23 cellular contexts compared by ENCODE assay signal in genomic region chr2:43356774-43357173, GRCh38.
DNase-seq lines count a peak whose midpoint lies in the region; ATAC-seq, FAIRE-seq and TF ChIP-seq lines count a peak whose summit lies in the region.
"Had no signal": no experiment of that assay in that cellular context is flagged by ENCODE, and none has a peak within 500 bp of the region (broad histone marks: within the 10 kb centered on the region; RNA-seq: fewer than 3 reads in every experiment).

No MANE protein-coding gene starts in this region.

- H3F3A ChIP-seq in SK-N-SH (replicated peaks; ENCODE audit: insufficient read depth) = peaks cover 10% of the 10 kb centered on the region

- peaks cover 7% of the 10 kb centered on the region for H3K36me3 Mint-ChIP-seq in activated CD4-positive, alpha-beta memory T cell treated with anti-CD3 and anti-CD28 coated beads, Interleukin-2, amount 10 ng/mL, durations not matched to agents 7 days and 5 days (ENCODE audit: low read depth)

- no peak for FAIRE-seq in RCC 7860 (lab: Jason Lieb, UNC)

- H3K27me3 ChIP-seq in SK-N-SH (ENCODE audit: insufficient read depth) = no peaks in the 10 kb centered on the region
- H3K27me3 ChIP-seq in fibroblast of lung (ENCODE audit: control insufficient read depth, insufficient read depth, low read length) = no peaks in the 10 kb centered on the region
- H3K27me3 ChIP-seq in ascending aorta = no peaks in the 10 kb centered on the region
- H3K27me3 ChIP-seq: esophagus muscularis mucosa had no signal

- no peaks in the 10 kb centered on the region for H3K4me1 Mint-ChIP-seq in activated CD4-positive, alpha-beta memory T cell treated with anti-CD3 and anti-CD28 coated beads, Interleukin-2, amount 10 ng/mL, durations not matched to agents 7 days and 5 days
- H3K4me1 Mint-ChIP-seq: stimulated activated memory B cell treated with anti-CD40 and anti-IgM and Interleukin-4, amounts not matched to agents 10 μg/mL and 1 μg/mL and 100 μg/mL, for 72 hours had no signal

- no peak overlapping the region; the same call in 1 of the 2 replicates for H3K4me2 ChIP-seq in SK-N-SH
- no peak overlapping the region for H3K4me2 ChIP-seq in fibroblast of lung (ENCODE audit: extremely low read depth, insufficient read depth, low read length)

- H3K4me1 ChIP-seq in SK-N-SH (ENCODE audit: control insufficient read depth in 1 of 2, insufficient read depth in 2 of 2, low read depth in 1 of 2, low read length in 1 of 2) (peaks cover 0 to 14% of the 10 kb centered on the region in 2 experiments; a peak in 3 of 4 replicates), fibroblast of lung (ENCODE audit: control insufficient read depth, extremely low read depth, insufficient read depth, low read length) (peaks cover 4% of the 10 kb centered on the region), ascending aorta (peaks cover 0 to 8% of the 10 kb centered on the region in 2 donors)

- TF ChIP-seq CTCF in SK-N-SH (IDR thresholded peaks at IDR 0.05) (no peak), fibroblast of lung (conservative IDR thresholded peaks at IDR 0.05 in 1 of 2, IDR thresholded peaks at IDR 0.05 in 1 of 2; ENCODE audit: low read depth in 1 of 2, low read length in 2 of 2) (no peak), ascending aorta (IDR thresholded peaks at IDR 0.05) (no peak)

- TF ChIP-seq EP300 in SK-N-SH (IDR thresholded peaks at IDR 0.05; ENCODE audit: borderline replicate concordance in 1 of 2, low read depth in 1 of 2, low read length in 1 of 2) = no peak; a peak in 1 of 4 replicates

- no peak overlapping the region for H3K4me3 Mint-ChIP-seq in activated CD4-positive, alpha-beta memory T cell treated with anti-CD3 and anti-CD28 coated beads, Interleukin-2, amount 10 ng/mL, durations not matched to agents 7 days and 5 days
- H3K4me3 Mint-ChIP-seq: activated T-cell treated with anti-CD3 and anti-CD28 coated beads, Interleukin-2, amount 50 U/mL, for 72 hours; stimulated activated memory B cell treated with anti-CD40 and anti-IgM and Interleukin-4, amounts not matched to agents 10 μg/mL and 1 μg/mL and 100 μg/mL, for 72 hours had no signal

- CTCF ChIA-PET in SK-N-SH (lab: Yijun Ruan, JAX) = interaction anchor here (0.9 to 1.4 kb wide), 2 partner anchors 15 to 410 kb away, joined by 3 to 4 read pairs; no protein-coding TSS in a partner anchor
- CTCF ChIA-PET in activated CD4-positive, alpha-beta memory T cell treated with anti-CD3 and anti-CD28 coated beads, Interleukin-2, amount 10 ng/mL, durations not matched to agents 7 days and 5 days (lab: Charles Lee) = interaction anchor here (1.0 kb wide), 1 partner anchor 229 kb away, joined by 3 read pairs; no protein-coding TSS in a partner anchor

- H3K79me2 ChIP-seq in SK-N-SH (ENCODE audit: insufficient read depth) (no peaks in the 10 kb centered on the region), fibroblast of lung (ENCODE audit: control insufficient read depth, insufficient read depth, low read length) (no peaks in the 10 kb centered on the region)

- intact Hi-C loops in ascending aorta (cut with DNase I) = no loop called here

- H3K27ac ChIP-seq in SK-N-SH (ENCODE audit: low read depth in 2 of 2, low read length in 1 of 2) (peak overlapping the region; percentile 44 to 52; a peak in 2 of 4 replicates), fibroblast of lung (ENCODE audit: insufficient read depth, low read length) (no peak overlapping the region), ascending aorta (no peak overlapping the region)
- H3K27ac ChIP-seq: skin epidermis had no signal

- no peaks in the 10 kb centered on the region for H4K20me1 ChIP-seq in SK-N-SH (ENCODE audit: insufficient read depth)
- H4K20me1 ChIP-seq in fibroblast of lung (ENCODE audit: control insufficient read depth, extremely low read depth, insufficient read depth, low read length) = no peaks in the 10 kb centered on the region

- DNase-seq in EH (ENCODE audit: low read depth) (peak; percentile 93), SK-N-SH (no peak), fibroblast of lung (ENCODE audit: low read depth in 2 of 2) (peak; percentile 72 to 73), renal cortical epithelial cell (ENCODE audit: low read depth) (peak; percentile 70), RCC 7860 (ENCODE audit: low spot score) (no peak), ascending aorta (ENCODE audit: low spot score in 2 of 2) (no peak)
- no peak for DNase-seq in activated CD4-positive, alpha-beta memory T cell treated with anti-CD3 and anti-CD28 coated beads, Interleukin-2, amount 10 ng/mL, durations not matched to agents 7 days and 5 days
- DNase-seq: ACHN; activated CD4-positive, alpha-beta T cell treated with anti-CD3 and anti-CD28 coated beads for 1 hour; activated CD8-positive, alpha-beta memory T cell treated with anti-CD3 and anti-CD28 coated beads for 24 hours; activated naive CD4-positive, alpha-beta T cell treated with anti-CD3 and anti-CD28 coated beads, Interleukin-2, amount 50 U/mL, for 16 hours; activated T-cell treated with anti-CD3 and anti-CD28 coated beads, Interleukin-2, amount 50 U/mL, for 72 hours; effector CD8-positive, alpha-beta T cell; GF-D8; NCI-H1092 treated with DMSO at 0.1 percent for 48 hours; NCI-H2081; OCI-M1; SHP77 had no signal

- no peak for TF ChIP-seq RAD21 in SK-N-SH (IDR thresholded peaks at IDR 0.05; ENCODE audit: low read length)

- H3K4me3 ChIP-seq in SK-N-SH (ENCODE audit: low read depth in 2 of 2, low read length in 1 of 2) (no peak overlapping the region), fibroblast of lung (replicated peaks in 1 of 4; ENCODE audit: control extremely low read depth in 1 of 4, insufficient read depth in 1 of 4, low read depth in 3 of 4, low read length in 4 of 4) (no peak overlapping the region), ascending aorta (no peak overlapping the region)
- H3K4me3 ChIP-seq: esophagus muscularis mucosa, HAP-1, skin epidermis had no signal

- H3K27me3 Mint-ChIP-seq in activated CD4-positive, alpha-beta memory T cell treated with anti-CD3 and anti-CD28 coated beads, Interleukin-2, amount 10 ng/mL, durations not matched to agents 7 days and 5 days = no peaks in the 10 kb centered on the region
- H3K27me3 Mint-ChIP-seq: stimulated activated memory B cell treated with anti-CD40 and anti-IgM and Interleukin-4, amounts not matched to agents 10 μg/mL and 1 μg/mL and 100 μg/mL, for 72 hours had no signal

- H2AFZ ChIP-seq in SK-N-SH (ENCODE audit: low read depth) (no peak overlapping the region), fibroblast of lung (ENCODE audit: low read length) (no peak overlapping the region)

- H3K9me3 Mint-ChIP-seq in activated CD4-positive, alpha-beta memory T cell treated with anti-CD3 and anti-CD28 coated beads, Interleukin-2, amount 10 ng/mL, durations not matched to agents 7 days and 5 days = peaks cover 2% of the 10 kb centered on the region
- H3K9me3 Mint-ChIP-seq: activated T-cell treated with anti-CD3 and anti-CD28 coated beads, Interleukin-2, amount 50 U/mL, for 72 hours; stimulated activated memory B cell treated with anti-CD40 and anti-IgM and Interleukin-4, amounts not matched to agents 10 μg/mL and 1 μg/mL and 100 μg/mL, for 72 hours had no signal

- H3K9me2 ChIP-seq in SK-N-SH = no peaks in the 10 kb centered on the region

- no peak overlapping the region for H3K9ac ChIP-seq in SK-N-SH
- H3K9ac ChIP-seq in fibroblast of lung (ENCODE audit: insufficient read depth, low read length) = no peak overlapping the region

- no peaks in the 10 kb centered on the region for H3K9me3 ChIP-seq in SK-N-SH
- H3K9me3 ChIP-seq in fibroblast of lung (ENCODE audit: control insufficient read depth, insufficient read depth, low read depth, low read length) = no peaks in the 10 kb centered on the region
- H3K9me3 ChIP-seq in ascending aorta = no peaks in the 10 kb centered on the region
- H3K9me3 ChIP-seq: esophagus muscularis mucosa, HAP-1 had no signal

- no peak for ATAC-seq in HG03342 (IDR thresholded peaks at IDR 0.05; ENCODE audit: unreplicated experiment)
- ATAC-seq: activated T-cell treated with anti-CD3 and anti-CD28 coated beads, Interleukin-2, amount 50 U/mL, for 72 hours; stimulated activated memory B cell treated with anti-CD40 and anti-IgM and Interleukin-4, amounts not matched to agents 10 μg/mL and 1 μg/mL and 100 μg/mL, for 72 hours had no signal

- no peak overlapping the region for H3K27ac Mint-ChIP-seq in activated CD4-positive, alpha-beta memory T cell treated with anti-CD3 and anti-CD28 coated beads, Interleukin-2, amount 10 ng/mL, durations not matched to agents 7 days and 5 days
- H3K27ac Mint-ChIP-seq: activated T-cell treated with anti-CD3 and anti-CD28 coated beads, Interleukin-2, amount 50 U/mL, for 72 hours; stimulated activated memory B cell treated with anti-CD40 and anti-IgM and Interleukin-4, amounts not matched to agents 10 μg/mL and 1 μg/mL and 100 μg/mL, for 72 hours had no signal

- H3K36me3 ChIP-seq in SK-N-SH (replicated peaks in 1 of 2; ENCODE audit: control insufficient read depth in 1 of 2, insufficient read depth in 2 of 2, low read length in 1 of 2) (no peaks in the 10 kb centered on the region), fibroblast of lung (ENCODE audit: control insufficient read depth, insufficient read depth, low read length) (no peaks in the 10 kb centered on the region), ascending aorta (no peaks in the 10 kb centered on the region)
- H3K36me3 ChIP-seq: esophagus muscularis mucosa, HAP-1 had no signal

- POLR2A ChIA-PET in SK-N-SH (lab: Yijun Ruan, JAX) = no interaction called here
- POLR2A ChIA-PET in activated CD4-positive, alpha-beta memory T cell treated with anti-CD3 and anti-CD28 coated beads, Interleukin-2, amount 10 ng/mL, durations not matched to agents 7 days and 5 days (lab: Charles Lee) = no interaction called here

TF ChIP-seq in SK-N-SH, 30 proteins besides CTCF, POLR2A, EP300 and RAD21 (continues in another document):
- TF ChIP-seq GATA2 (CRISPR knock-in tag; IDR thresholded peaks at IDR 0.05) = no peak
- no peak for TF ChIP-seq USF2 (IDR thresholded peaks at IDR 0.05; ENCODE audit: borderline replicate concordance, low read depth, low read length)
- no peak for TF ChIP-seq SIN3A (IDR thresholded peaks at IDR 0.05; ENCODE audit: borderline replicate concordance, low read depth, low read length)
- TF ChIP-seq MEF2A (IDR thresholded peaks at IDR 0.05; ENCODE audit: borderline replicate concordance, low read depth) = no peak
- TF ChIP-seq CHD2 (IDR thresholded peaks at IDR 0.05; ENCODE audit: low read length, partially characterized antibody) = no peak
- TF ChIP-seq JUND (IDR thresholded peaks at IDR 0.05) = peak; percentile 32; the same call in 1 of the 2 replicates

Comparison
In these comparisons a context has a peak if more than half of its experiments do, and no peak if none do; other contexts are left out.
1. DNase-seq: peak in EH (single experiment), fibroblast of lung (2 of 2) and renal cortical epithelial cell (single experiment); none in SK-N-SH (single experiment), activated CD4-positive, alpha-beta memory T cell treated with anti-CD3 and anti-CD28 coated beads, Interleukin-2, amount 10 ng/mL, durations not matched to agents 7 days and 5 days (single experiment), RCC 7860 (single experiment) and ascending aorta (0 of 2).
2. H3K27ac ChIP-seq: peak in SK-N-SH (2 of 2); none in fibroblast of lung (single experiment) and ascending aorta (0 of 2).